Comparison of ENCODE assay signal across 6 cellular contexts in genomic region chr14:105641951-105642350, GRCh38.
DNase-seq lines count a peak whose midpoint lies in the region; ATAC-seq and FAIRE-seq lines count a peak whose summit lies in the region.
"Not testable (repeated sequence)": the region's sequence is repeated elsewhere in the genome, so short reads cannot be mapped to it uniquely, and the experiment has no call there.

No MANE protein-coding gene starts in this region.

- intact Hi-C loops in posterior vena cava (cut with DNase I): not testable (repeated sequence)

- not testable (repeated sequence) for H3K36me3 ChIP-seq in H7 (replicated peaks; ENCODE audit: control insufficient read depth, insufficient read depth, low read length)

- not testable (repeated sequence) for H3K9me3 Mint-ChIP-seq in memory B cell; stimulated activated naive B cell treated with anti-CD40 and anti-IgM and Interleukin-4, amounts not matched to agents 10 μg/mL and 1 μg/mL and 100 μg/mL, for 72 hours

- peak; percentile 23 for FAIRE-seq in urothelium cell line (lab: Jason Lieb, UNC)

- peaks cover 32% of the 10 kb centered on the region for H3K36me3 Mint-ChIP-seq in memory B cell
- H3K36me3 Mint-ChIP-seq in stimulated activated naive B cell treated with anti-CD40 and anti-IgM and Interleukin-4, amounts not matched to agents 10 μg/mL and 1 μg/mL and 100 μg/mL, for 72 hours: peaks cover 44 to 46% of the 10 kb centered on the region in 2 donors

- not testable (repeated sequence) for H3K27me3 ChIP-seq in H7 (ENCODE audit: control insufficient read depth, insufficient read depth, low read length)

- H3K4me3 Mint-ChIP-seq in memory B cell: not testable (repeated sequence)
- H3K4me3 Mint-ChIP-seq in stimulated activated naive B cell treated with anti-CD40 and anti-IgM and Interleukin-4, amounts not matched to agents 10 μg/mL and 1 μg/mL and 100 μg/mL, for 72 hours: peak overlapping the region; percentile 55 to 75

- not testable (repeated sequence) for H3K4me3 ChIP-seq in H7 (ENCODE audit: insufficient read depth, low read depth, low read length)

- DNase-seq in H7 (peak; percentile 36), posterior vena cava (ENCODE audit: low spot score) (peak; percentile 66)
- peak; percentile 27 for DNase-seq in activated effector memory CD4-positive, alpha-beta T cell treated with anti-CD3 and anti-CD28 coated beads, Interleukin-2, amount 50 U/mL, for 16 hours
- not testable (repeated sequence) for DNase-seq in memory B cell (ENCODE audit: low spot score in 2 of 2); stimulated activated naive B cell treated with anti-CD40 and anti-IgM and Interleukin-4, amounts not matched to agents 10 μg/mL and 1 μg/mL and 100 μg/mL, for 72 hours; urothelium cell line (ENCODE audit: low spot score)

- not testable (repeated sequence) for H3K27me3 Mint-ChIP-seq in memory B cell; stimulated activated naive B cell treated with anti-CD40 and anti-IgM and Interleukin-4, amounts not matched to agents 10 μg/mL and 1 μg/mL and 100 μg/mL, for 72 hours

- not testable (repeated sequence) for ATAC-seq in memory B cell (ENCODE audit: low read depth)
- peak; percentile 47 to 56 for ATAC-seq in stimulated activated naive B cell treated with anti-CD40 and anti-IgM and Interleukin-4, amounts not matched to agents 10 μg/mL and 1 μg/mL and 100 μg/mL, for 72 hours (replicated peaks)

- H3K27ac Mint-ChIP-seq in memory B cell: peak overlapping the region; percentile 87
- peak overlapping the region; percentile 95 for H3K27ac Mint-ChIP-seq in stimulated activated naive B cell treated with anti-CD40 and anti-IgM and Interleukin-4, amounts not matched to agents 10 μg/mL and 1 μg/mL and 100 μg/mL, for 72 hours

- peaks cover 22% of the 10 kb centered on the region for H3K4me1 Mint-ChIP-seq in memory B cell
- H3K4me1 Mint-ChIP-seq in stimulated activated naive B cell treated with anti-CD40 and anti-IgM and Interleukin-4, amounts not matched to agents 10 μg/mL and 1 μg/mL and 100 μg/mL, for 72 hours: peaks cover 39 to 43% of the 10 kb centered on the region in 2 donors
